In genomic region chr4:155759372-155760252, GRCh38 we compare ENCODE assay signal across 8 cellular contexts. TPM values are rescaled to one million over a fixed set of nuclear protein-coding genes. Genes with fewer than 3 reads are reported as not detected.
DNase-seq lines count a peak whose midpoint lies in the region; ATAC-seq and FAIRE-seq lines count a peak whose summit lies in the region.

No MANE protein-coding gene starts in this region.

- H3K4me2 ChIP-seq in BLaER1, result peak overlapping the region; percentile 97

- peaks cover 24% of the 10 kb centered on the region for H3K27me3 ChIP-seq in BLaER1

- intact Hi-C loops in head of caudate nucleus (cut with DNase I), result no loop called here

- no peak for FAIRE-seq in GM19239 (lab: Jason Lieb, UNC)

- H3K27ac Mint-ChIP-seq in activated T-cell treated with anti-CD3 and anti-CD28 coated beads, Interleukin-2, amount 50 U/mL, for 72 hours, result no peak overlapping the region

- H3K9me3 ChIP-seq in BLaER1, result no peaks in the 10 kb centered on the region

- no peaks in the 10 kb centered on the region for H4K20me1 ChIP-seq in BLaER1

- peak overlapping the region; percentile 74 for H3K4me3 ChIP-seq in BLaER1

- peaks cover 4 to 9% of the 10 kb centered on the region in 2 donors for H3K36me3 Mint-ChIP-seq in activated T-cell treated with anti-CD3 and anti-CD28 coated beads, Interleukin-2, amount 50 U/mL, for 72 hours (ENCODE audit: insufficient read depth in 2 of 2)

- H3K27me3 Mint-ChIP-seq in activated T-cell treated with anti-CD3 and anti-CD28 coated beads, Interleukin-2, amount 50 U/mL, for 72 hours (ENCODE audit: low read depth), result peaks cover 26% of the 10 kb centered on the region

- H3K4me1 ChIP-seq in BLaER1, result 0 out of 2 replicates have a peak, but pooled peaks cover 5% of the 10 kb centered on the region

- peak overlapping the region; percentile 49 to 67 for H3K4me3 Mint-ChIP-seq in activated T-cell treated with anti-CD3 and anti-CD28 coated beads, Interleukin-2, amount 50 U/mL, for 72 hours

- H3K27ac ChIP-seq in BLaER1, result no peak overlapping the region

- no peaks in the 10 kb centered on the region for H3K36me3 ChIP-seq in BLaER1

- peaks cover 0 to 2% of the 10 kb centered on the region in 2 donors for H3K9me3 Mint-ChIP-seq in activated T-cell treated with anti-CD3 and anti-CD28 coated beads, Interleukin-2, amount 50 U/mL, for 72 hours

- ATAC-seq in HG03521 (IDR thresholded peaks at IDR 0.05; ENCODE audit: unreplicated experiment), result peak; percentile 21
- peak in 1 of 2 donors; percentile 5 for ATAC-seq in activated T-cell treated with anti-CD3 and anti-CD28 coated beads, Interleukin-2, amount 50 U/mL, for 72 hours (replicated peaks in 1 of 2)

- peak overlapping the region; percentile 72 for H3K9ac ChIP-seq in BLaER1

- DNase-seq in GM19239 (ENCODE audit: insufficient read length, low spot score) (peak; percentile 13), head of caudate nucleus (peak; percentile 8 to 88 (median 71)), occipital lobe (lab: John Stamatoyannopoulos, UW) (peak; percentile 42), SW 1271 (lab: John Stamatoyannopoulos, UW) (no peak), T1000 (lab: John Stamatoyannopoulos, UW) (no peak)
- DNase-seq in activated T-cell treated with anti-CD3 and anti-CD28 coated beads, Interleukin-2, amount 50 U/mL, for 72 hours, result peak; percentile 7 to 10

- H3K4me1 Mint-ChIP-seq in activated T-cell treated with anti-CD3 and anti-CD28 coated beads, Interleukin-2, amount 50 U/mL, for 72 hours (ENCODE audit: low read depth), result no peaks in the 10 kb centered on the region

RNA-seq across cellular contexts. Expression of gene GUCY1B1, which starts 0.8 kb away (rescaled TPM):
- total RNA-seq in activated T-cell treated with anti-CD3 and anti-CD28 coated beads, Interleukin-2, amount 50 U/mL, for 72 hours, result 1 to 10 TPM in 1 of 2 donors, under 1 TPM in 1; 0.60 to 1.9 TPM
- total RNA-seq in occipital lobe, result 60.8 TPM

Comparison
In these comparisons a context has a peak if more than half of its experiments do, and no peak if none do; other contexts are left out.
1. DNase-seq: peak in GM19239 (single experiment), activated T-cell treated with anti-CD3 and anti-CD28 coated beads, Interleukin-2, amount 50 U/mL, for 72 hours (2 of 2), head of caudate nucleus (42 of 42) and occipital lobe (single experiment); none in SW 1271 (0 of 2) and T1000 (single experiment).
2. RNA of gene GUCY1B1, which starts 0.8 kb away (total RNA-seq): 60.8 TPM in occipital lobe (single experiment); 0.60 to 1.9 TPM in activated T-cell treated with anti-CD3 and anti-CD28 coated beads, Interleukin-2, amount 50 U/mL, for 72 hours; every median in the first group is over 10 times any median in the second.